ENCODE assay signal across 18 cellular contexts in genomic region chr13:39663958-39664357, GRCh38. TPM values are rescaled to one million over a fixed set of nuclear protein-coding genes. Genes with fewer than 3 reads are reported as not detected.
DNase-seq lines count a peak whose midpoint lies in the region; ATAC-seq lines count a peak whose summit lies in the region.
"Had no signal": no experiment of that assay in that cellular context is flagged by ENCODE, and none has a peak within 500 bp of the region (broad histone marks: within the 10 kb centered on the region; RNA-seq: fewer than 3 reads in every experiment).

No MANE protein-coding gene starts in this region.

- peaks cover 12% of the 10 kb centered on the region for H3K36me3 Mint-ChIP-seq in activated naive CD8-positive, alpha-beta T cell
- no peaks in the 10 kb centered on the region for H3K36me3 Mint-ChIP-seq in activated naive CD8-positive, alpha-beta T cell treated with anti-CD3 and anti-CD28 coated beads for 36 hours
- H3K36me3 Mint-ChIP-seq in T-helper 17 cell (ENCODE audit: low read depth): peaks cover 3% of the 10 kb centered on the region

- H3K27ac Mint-ChIP-seq in activated naive CD8-positive, alpha-beta T cell: peak overlapping the region; percentile 54
- no peak overlapping the region for H3K27ac Mint-ChIP-seq in activated naive CD8-positive, alpha-beta T cell treated with anti-CD3 and anti-CD28 coated beads for 36 hours
- H3K27ac Mint-ChIP-seq in T-helper 17 cell: peak overlapping the region; percentile 54
- H3K27ac Mint-ChIP-seq: B cell; CD4-positive, alpha-beta T cell; CD8-positive, alpha-beta memory T cell; GM23338; H9 had no signal

- no peak overlapping the region for H3K4me3 Mint-ChIP-seq in activated naive CD8-positive, alpha-beta T cell
- no peak overlapping the region for H3K4me3 Mint-ChIP-seq in activated naive CD8-positive, alpha-beta T cell treated with anti-CD3 and anti-CD28 coated beads for 36 hours
- no peak overlapping the region for H3K4me3 Mint-ChIP-seq in T-helper 17 cell
- H3K4me3 Mint-ChIP-seq: B cell; CD4-positive, alpha-beta T cell; CD8-positive, alpha-beta memory T cell; GM23338; H9 had no signal

- H3K9me3 Mint-ChIP-seq in activated naive CD8-positive, alpha-beta T cell (ENCODE audit: low read depth): no peaks in the 10 kb centered on the region
- H3K9me3 Mint-ChIP-seq in activated naive CD8-positive, alpha-beta T cell treated with anti-CD3 and anti-CD28 coated beads for 36 hours: no peaks in the 10 kb centered on the region
- H3K9me3 Mint-ChIP-seq: CD4-positive, alpha-beta T cell; CD8-positive, alpha-beta memory T cell; GM23338; H9 had no signal

- H3K4me1 Mint-ChIP-seq in activated naive CD8-positive, alpha-beta T cell (ENCODE audit: low read depth): peaks cover 8% of the 10 kb centered on the region
- peaks cover 13% of the 10 kb centered on the region for H3K4me1 Mint-ChIP-seq in activated naive CD8-positive, alpha-beta T cell treated with anti-CD3 and anti-CD28 coated beads for 36 hours
- H3K4me1 Mint-ChIP-seq in T-helper 17 cell: peaks cover 6% of the 10 kb centered on the region
- H3K4me1 Mint-ChIP-seq: GM23338, H9 had no signal

- H3K9me3 ChIP-seq in T-helper 17 cell (ENCODE audit: control insufficient read depth, low read length, poor library complexity, severe bottlenecking): no peaks in the 10 kb centered on the region
- H3K9me3 ChIP-seq: BLaER1 had no signal

- no peaks in the 10 kb centered on the region for H3K27me3 Mint-ChIP-seq in activated naive CD8-positive, alpha-beta T cell
- H3K27me3 Mint-ChIP-seq in activated naive CD8-positive, alpha-beta T cell treated with anti-CD3 and anti-CD28 coated beads for 36 hours: no peaks in the 10 kb centered on the region
- no peaks in the 10 kb centered on the region for H3K27me3 Mint-ChIP-seq in T-helper 17 cell
- H3K27me3 Mint-ChIP-seq: B cell; CD4-positive, alpha-beta T cell; CD8-positive, alpha-beta memory T cell had no signal

- no peak for DNase-seq in activated CD4-positive, CD25-positive, alpha-beta regulatory T cell treated with anti-CD3 and anti-CD28 coated beads, Interleukin-2, amount 50 U/mL, for 72 hours
- DNase-seq in activated naive CD8-positive, alpha-beta T cell treated with anti-CD3 and anti-CD28 coated beads for 36 hours: no peak
- DNase-seq in T-helper 17 cell (no peak), amniotic stem cell (lab: John Stamatoyannopoulos, UW) (no peak)
- DNase-seq: CD4-positive, alpha-beta T cell; CD8-positive, alpha-beta memory T cell; DMS 273 treated with DMSO at 0.1 percent for 48 hours; DMS79; EL; GDM1; H9 had no signal

- peak; percentile 90 to 91 for ATAC-seq in activated CD4-positive, CD25-positive, alpha-beta regulatory T cell treated with anti-CD3 and anti-CD28 coated beads, Interleukin-2, amount 50 U/mL, for 24 hours
- ATAC-seq in T-helper 17 cell: no peak
- ATAC-seq: GM12878, GM23338, HCT116 had no signal

RNA-seq across cellular contexts. Expression of gene COG6, which starts 8.5 kb away (rescaled TPM):
- total RNA-seq in activated naive CD8-positive, alpha-beta T cell treated with anti-CD3 and anti-CD28 coated beads for 36 hours: 10 to 100 TPM; 24.8 to 30.0 TPM
- 10 to 100 TPM; 20.2 to 25.7 TPM for total RNA-seq in T-helper 17 cell
